8 cellular contexts compared by ENCODE assay signal in genomic region chr18:11741505-11742145, GRCh38. TPM values are rescaled to one million over a fixed set of nuclear protein-coding genes. Genes with fewer than 3 reads are reported as not detected.
DNase-seq lines count a peak whose midpoint lies in the region; FAIRE-seq and TF ChIP-seq lines count a peak whose summit lies in the region.

No MANE protein-coding gene starts in this region.

- TF ChIP-seq CTCF in spleen (IDR thresholded peaks at IDR 0.05 in 8 of 11, conservative IDR thresholded peaks at IDR 0.05 in 3 of 11), result peak in 8 of 11 experiments; percentile 5 to 53 (median 28)

- H3K9me3 ChIP-seq in spleen, result no peaks in the 10 kb centered on the region

- H3K4me3 ChIP-seq in spleen, result no peak overlapping the region

- WGBS in spleen, 5 donors, result 70 to 77% (median 71%) methylated on average over 5 of the region's 5 CpGs

- DNase-seq in NOMO-1 treated with DMSO at 0.1 percent for 48 hours (lab: John Stamatoyannopoulos, UW; ENCODE audit: unreplicated experiment) (peak; percentile 34), NOMO-1 treated with dmso at 0.1 percent for 144 hours (lab: John Stamatoyannopoulos, UW; ENCODE audit: unreplicated experiment) (no peak), NCI-H82 (lab: John Stamatoyannopoulos, UW) (peak; percentile 67), erythroblast (lab: John Stamatoyannopoulos, UW) (peak; percentile 24 to 38), spleen (no peak), GM19239 (ENCODE audit: insufficient read length, low spot score) (no peak), NCI-H2029 treated with DMSO at 0.1 percent for 48 hours (lab: John Stamatoyannopoulos, UW) (no peak), occipital lobe (lab: John Stamatoyannopoulos, UW) (no peak)

- FAIRE-seq in GM19239 (lab: Jason Lieb, UNC), result no peak

- no peak overlapping the region for H3K27ac ChIP-seq in spleen

- H3K36me3 ChIP-seq in spleen, result no peaks in the 10 kb centered on the region

- intact Hi-C loops in spleen (cut with DNase I; ENCODE audit: low total_unique reads), result no loop called here

- peaks cover 0 to 52% (median 4%) of the 10 kb centered on the region in 7 donors for H3K27me3 ChIP-seq in spleen (replicated peaks in 1 of 7)

- H3K4me1 ChIP-seq in spleen, result no peaks in the 10 kb centered on the region

- TF ChIP-seq POLR2A in erythroblast (IDR thresholded peaks at IDR 0.05; ENCODE audit: low read length) (no peak), spleen (IDR thresholded peaks at IDR 0.05) (no peak)

RNA-seq across cellular contexts. Expression of gene GNAL, which starts 52.6 kb away (rescaled TPM):
- total RNA-seq in spleen (1 to 10 TPM; 1.6 to 5.7 (median 3.4) TPM), occipital lobe (49.8 TPM)
- polyA plus RNA-seq in spleen, result 1 to 10 TPM in 2 of 3 donors, under 1 TPM in 1; 0.74 to 1.3 (median 1.2) TPM

Comparison
In these comparisons a context has a peak if more than half of its experiments do, and no peak if none do; other contexts are left out.
1. DNase-seq: peak in NOMO-1 treated with DMSO at 0.1 percent for 48 hours (single experiment), NCI-H82 (single experiment) and erythroblast (2 of 2); none in NOMO-1 treated with dmso at 0.1 percent for 144 hours (single experiment), spleen (single experiment), GM19239 (single experiment), NCI-H2029 treated with DMSO at 0.1 percent for 48 hours (single experiment) and occipital lobe (single experiment).